ENCODE assay signal across 25 cellular contexts in genomic region chr6:82915666-82916065, GRCh38.
"Had no signal": no experiment of that assay in that cellular context is flagged by ENCODE, and none has a peak within 500 bp of the region (broad histone marks: within the 10 kb centered on the region; RNA-seq: fewer than 3 reads in every experiment).

No MANE protein-coding gene starts in this region.

- H3K27me3 Mint-ChIP-seq: memory B cell; stimulated activated naive B cell treated with anti-CD40 and anti-IgM and Interleukin-4, amounts not matched to agents 10 μg/mL and 1 μg/mL and 100 μg/mL, for 72 hours; stimulated activated naive CD8-positive, alpha-beta T cell treated with anti-CD3 and anti-CD28 coated beads, Interleukin-15, amount 100 ng/mL, for 72 hours had no signal

- H3K9me3 ChIP-seq: gastroesophageal sphincter, left ventricle myocardium inferior, lower lobe of right lung, testis, upper lobe of right lung, vagina had no signal

- H3K4me1 Mint-ChIP-seq: memory B cell; natural killer cell; stimulated activated naive B cell treated with anti-CD40 and anti-IgM and Interleukin-4, amounts not matched to agents 10 μg/mL and 1 μg/mL and 100 μg/mL, for 72 hours; stimulated activated naive CD8-positive, alpha-beta T cell treated with anti-CD3 and anti-CD28 coated beads, Interleukin-15, amount 100 ng/mL, for 72 hours had no signal

- H3K27ac ChIP-seq: left ventricle myocardium inferior, lower lobe of right lung, testis, tibial nerve, upper lobe of right lung, vagina had no signal

- ATAC-seq: gastroesophageal sphincter; left cardiac atrium; lower lobe of right lung; natural killer cell; sciatic nerve; stimulated activated naive B cell treated with anti-CD40 and anti-IgM and Interleukin-4, amounts not matched to agents 10 μg/mL and 1 μg/mL and 100 μg/mL, for 72 hours; stimulated activated naive CD8-positive, alpha-beta T cell treated with anti-CD3 and anti-CD28 coated beads, Interleukin-15, amount 100 ng/mL, for 72 hours; upper lobe of right lung had no signal

- H3K36me3 Mint-ChIP-seq: natural killer cell had no signal

- H3K4me1 ChIP-seq: lower lobe of right lung, tibial nerve, upper lobe of right lung, vagina had no signal

- H3K27ac Mint-ChIP-seq: endodermal cell; memory B cell; mesothelial cell of epicardium; natural killer cell; stimulated activated naive B cell treated with anti-CD40 and anti-IgM and Interleukin-4, amounts not matched to agents 10 μg/mL and 1 μg/mL and 100 μg/mL, for 72 hours; stimulated activated naive CD8-positive, alpha-beta T cell treated with anti-CD3 and anti-CD28 coated beads, Interleukin-15, amount 100 ng/mL, for 72 hours had no signal

- H3K36me3 ChIP-seq: esophagus muscularis mucosa, gastroesophageal sphincter, left ventricle myocardium inferior, lower lobe of right lung, upper lobe of right lung, vagina had no signal

- FAIRE-seq: endothelial cell of umbilical vein, keratinocyte had no signal

- H3K4me3 ChIP-seq: esophagus muscularis mucosa, gastroesophageal sphincter, left ventricle myocardium inferior, lower lobe of right lung, testis, tibial nerve, upper lobe of right lung, vagina had no signal

- H3K27me3 ChIP-seq: esophagus muscularis mucosa, gastroesophageal sphincter, testis, tibial nerve, upper lobe of right lung, vagina had no signal

- DNase-seq: dermis blood vessel endothelial cell; effector CD4-positive, alpha-beta T cell; endodermal cell; glutamatergic neuron; left cardiac atrium; left ventricle myocardium inferior; lower lobe of right lung; natural killer cell; posterior cingulate gyrus; stimulated activated CD4-positive, alpha-beta T cell treated with anti-CD3 and anti-CD28 coated beads, Interleukin-2, amount 100 ng/mL, for 24 hours; stimulated activated CD4-positive, alpha-beta T cell treated with anti-CD3 and anti-CD28 coated beads, Interleukin-4, amount 100 ng/mL, for 4 hours; stimulated activated naive B cell treated with anti-CD40 and anti-IgM and Interleukin-4, amounts not matched to agents 10 μg/mL and 1 μg/mL and 100 μg/mL, for 72 hours; stimulated activated naive CD8-positive, alpha-beta T cell treated with anti-CD3 and anti-CD28 coated beads, Interleukin-15, amount 100 ng/mL, for 72 hours; testis; upper lobe of right lung had no signal

- H3K4me3 Mint-ChIP-seq: endodermal cell; memory B cell; mesothelial cell of epicardium; natural killer cell; neural crest cell; stimulated activated naive B cell treated with anti-CD40 and anti-IgM and Interleukin-4, amounts not matched to agents 10 μg/mL and 1 μg/mL and 100 μg/mL, for 72 hours; stimulated activated naive CD8-positive, alpha-beta T cell treated with anti-CD3 and anti-CD28 coated beads, Interleukin-15, amount 100 ng/mL, for 72 hours had no signal
